26 cellular contexts compared by ENCODE assay signal in the genomic region with DNA sequence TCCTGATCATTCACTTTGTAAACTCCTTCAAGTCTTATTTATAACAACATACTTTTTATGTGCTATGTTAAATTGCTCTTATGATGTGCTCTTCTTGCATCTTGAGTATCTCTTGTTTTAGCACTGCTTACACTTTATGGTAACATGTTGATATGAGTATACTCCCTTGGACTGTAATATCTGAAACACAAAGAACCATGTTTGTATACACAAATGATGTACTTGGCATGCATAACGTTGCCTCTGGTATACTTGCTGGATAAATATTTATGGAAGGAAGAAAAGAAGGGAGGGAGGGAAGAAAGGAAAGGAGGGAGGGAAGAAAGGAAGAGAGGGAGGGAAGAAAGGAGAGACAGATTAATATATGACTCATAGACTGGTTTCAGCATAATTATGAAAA.
"Had no signal": no experiment of that assay in that cellular context is flagged by ENCODE, and none has a peak within 500 bp of the region (broad histone marks: within the 10 kb centered on the region; RNA-seq: fewer than 3 reads in every experiment).

No MANE protein-coding gene starts in this region.

- H3K36me3 ChIP-seq: left lung, lower lobe of right lung, pancreas, prostate gland, spleen, suprapubic skin, thoracic aorta, tibial artery, upper lobe of right lung had no signal

- DNase-seq: hippocampal formation; kidney; left colon; left lung; lower lobe of right lung; midbrain; mucosa of descending colon; naive thymus-derived CD4-positive, alpha-beta T cell; pancreas; posterior cingulate gyrus; retina; right cardiac atrium; spleen; stimulated activated CD4-positive, alpha-beta T cell treated with anti-CD3 and anti-CD28 coated beads, Interleukin-4, amount 100 ng/mL, for 24 hours; stimulated activated naive CD4-positive, alpha-beta T cell; tibial artery; trophoblast cell; upper lobe of right lung had no signal

- ATAC-seq: left colon; left lung; lower lobe of right lung; mucosa of descending colon; naive thymus-derived CD4-positive, alpha-beta T cell; natural killer cell treated with Interleukin-12 subunit alpha and Interleukin-12 subunit beta and Interleukin-15 and Interleukin-18, amount 100 ng/mL, for 72 hours; pancreas; right cardiac atrium; sciatic nerve; stimulated activated effector memory CD8-positive, alpha-beta T cell treated with anti-CD3 and anti-CD28 coated beads, Interleukin-12 subunit alpha, Interleukin-12 subunit beta, amount 100 ng/mL, for 72 hours; upper lobe of right lung had no signal

- H3K4me3 ChIP-seq: left lung, lower lobe of right lung, mucosa of descending colon, pancreas, prostate gland, skin epidermis, spleen, suprapubic skin, thoracic aorta, tibial artery, upper lobe of right lung had no signal

- H3K27ac ChIP-seq: left lung, lower lobe of right lung, pancreas, prostate gland, skin epidermis, spleen, suprapubic skin, thoracic aorta, tibial artery, upper lobe of right lung had no signal

- H3K4me1 ChIP-seq: left lung, lower lobe of right lung, pancreas, prostate gland, spleen, suprapubic skin, tibial artery, upper lobe of right lung had no signal

- FAIRE-seq: kidney, pancreas, urothelium cell line had no signal

- H3K27me3 ChIP-seq: left lung, pancreas, spleen, suprapubic skin, tibial artery, upper lobe of right lung had no signal

- H3K9me3 ChIP-seq: left lung, lower lobe of right lung, mucosa of descending colon, pancreas, prostate gland, spleen, suprapubic skin, thoracic aorta, tibial artery, upper lobe of right lung had no signal
